Comparison of ENCODE assay signal across 32 cellular contexts in genomic region chr2:219548990-219549389, GRCh38. TPM values are rescaled to one million over a fixed set of nuclear protein-coding genes. Genes with fewer than 3 reads are reported as not detected.
"Had no signal": no experiment of that assay in that cellular context is flagged by ENCODE, and none has a peak within 500 bp of the region (broad histone marks: within the 10 kb centered on the region; RNA-seq: fewer than 3 reads in every experiment).

No MANE protein-coding gene starts in this region.

- H3K9me3 Mint-ChIP-seq: stimulated activated effector memory CD8-positive, alpha-beta T cell treated with anti-CD3 and anti-CD28 coated beads, Interleukin-12 subunit alpha, Interleukin-12 subunit beta, amount 100 ng/mL, for 72 hours; stimulated activated memory B cell treated with anti-CD40 and anti-IgM and Interleukin-4, amounts not matched to agents 10 μg/mL and 1 μg/mL and 100 μg/mL, for 72 hours; stimulated activated naive B cell treated with anti-CD40 and anti-IgM and Interleukin-4, amounts not matched to agents 10 μg/mL and 1 μg/mL and 100 μg/mL, for 72 hours; stimulated activated naive CD8-positive, alpha-beta T cell treated with anti-CD3 and anti-CD28 coated beads, Interleukin-15, amount 100 ng/mL, for 72 hours; stimulated activated naive CD8-positive, alpha-beta T cell treated with anti-CD3 and anti-CD28 coated beads, Interleukin-15, Interleukin-2, amounts not matched to agents 100 ng/mL and 50 ng/mL, for 24 hours; type B pancreatic cell had no signal

- DNase-seq: stimulated activated CD4-positive, alpha-beta T cell treated with anti-CD3 and anti-CD28 coated beads, Interleukin-2, amount 100 ng/mL, for 48 hours; stimulated activated CD4-positive, alpha-beta T cell treated with anti-CD3 and anti-CD28 coated beads, Interleukin-4, amount 100 ng/mL, for 1 hour; stimulated activated CD4-positive, alpha-beta T cell treated with anti-CD3 and anti-CD28 coated beads, Interleukin-4, amount 100 ng/mL, for 24 hours; stimulated activated CD4-positive, alpha-beta T cell treated with anti-CD3 and anti-CD28 coated beads, Interleukin-4, amount 100 ng/mL, for 4 hours; stimulated activated CD8-positive, alpha-beta memory T cell treated with anti-CD3 and anti-CD28 coated beads, Interleukin-4, amount 100 ng/mL, for 48 hours; stimulated activated naive B cell treated with anti-CD40 and anti-IgM and Interleukin-4, amounts not matched to agents 10 μg/mL and 1 μg/mL and 100 μg/mL, for 72 hours; stimulated activated naive CD4-positive, alpha-beta T cell; stimulated activated naive CD4-positive, alpha-beta T cell treated with Interleukin-2 at 50 U/mL for 16 hours; stimulated activated naive CD8-positive, alpha-beta T cell treated with anti-CD3 and anti-CD28 coated beads, Interleukin-15, amount 100 ng/mL, for 72 hours; stimulated activated naive CD8-positive, alpha-beta T cell treated with anti-CD3 and anti-CD28 coated beads, Interleukin-15, Interleukin-2, amounts not matched to agents 100 U/mL and 50 U/mL, for 24 hours; stomach; substantia nigra; testis; thyroid gland; tibial artery; transverse colon; trophoblast cell; upper lobe of right lung; uterus had no signal

- H3K27ac ChIP-seq: stomach, suprapubic skin, testis, thoracic aorta, thyroid gland, tibial artery, tibial nerve, transverse colon, upper lobe of left lung, upper lobe of right lung, uterus, vagina had no signal

- H3K4me3 Mint-ChIP-seq: stimulated activated effector memory CD8-positive, alpha-beta T cell treated with anti-CD3 and anti-CD28 coated beads, Interleukin-12 subunit alpha, Interleukin-12 subunit beta, amount 100 ng/mL, for 72 hours; stimulated activated memory B cell treated with anti-CD40 and anti-IgM and Interleukin-4, amounts not matched to agents 10 μg/mL and 1 μg/mL and 100 μg/mL, for 72 hours; stimulated activated naive B cell treated with anti-CD40 and anti-IgM and Interleukin-4, amounts not matched to agents 10 μg/mL and 1 μg/mL and 100 μg/mL, for 72 hours; stimulated activated naive CD8-positive, alpha-beta T cell treated with anti-CD3 and anti-CD28 coated beads, Interleukin-15, amount 100 ng/mL, for 72 hours; stimulated activated naive CD8-positive, alpha-beta T cell treated with anti-CD3 and anti-CD28 coated beads, Interleukin-15, Interleukin-2, amounts not matched to agents 100 ng/mL and 50 ng/mL, for 24 hours had no signal

- FAIRE-seq: urothelium cell line had no signal

- H3K36me3 Mint-ChIP-seq: stimulated activated memory B cell treated with anti-CD40 and anti-IgM and Interleukin-4, amounts not matched to agents 10 μg/mL and 1 μg/mL and 100 μg/mL, for 72 hours had no signal

- H3K4me3 ChIP-seq: stomach, suprapubic skin, testis, thoracic aorta, thyroid gland, tibial artery, tibial nerve, transverse colon, upper lobe of left lung, upper lobe of right lung, uterus, vagina had no signal

- H3K27me3 ChIP-seq: testis, thyroid gland, tibial artery, uterus, vagina had no signal

- H3K9me3 ChIP-seq: stomach, suprapubic skin, testis, thoracic aorta, thyroid gland, tibial artery, tibial nerve, transverse colon, upper lobe of left lung, upper lobe of right lung, uterus, vagina had no signal

- H3K36me3 ChIP-seq: suprapubic skin, thoracic aorta, thyroid gland, tibial artery, transverse colon, upper lobe of left lung, upper lobe of right lung, uterus, vagina had no signal

- H3K27ac Mint-ChIP-seq: stimulated activated effector memory CD8-positive, alpha-beta T cell treated with anti-CD3 and anti-CD28 coated beads, Interleukin-12 subunit alpha, Interleukin-12 subunit beta, amount 100 ng/mL, for 72 hours; stimulated activated memory B cell treated with anti-CD40 and anti-IgM and Interleukin-4, amounts not matched to agents 10 μg/mL and 1 μg/mL and 100 μg/mL, for 72 hours; stimulated activated naive B cell treated with anti-CD40 and anti-IgM and Interleukin-4, amounts not matched to agents 10 μg/mL and 1 μg/mL and 100 μg/mL, for 72 hours; stimulated activated naive CD8-positive, alpha-beta T cell treated with anti-CD3 and anti-CD28 coated beads, Interleukin-15, amount 100 ng/mL, for 72 hours; stimulated activated naive CD8-positive, alpha-beta T cell treated with anti-CD3 and anti-CD28 coated beads, Interleukin-15, Interleukin-2, amounts not matched to agents 100 ng/mL and 50 ng/mL, for 24 hours; type B pancreatic cell had no signal

RNA-seq across cellular contexts. Expression of gene INHA, which starts 23.1 kb away (rescaled TPM):
- total RNA-seq: temporal lobe, transverse colon, urinary bladder had no signal

RNA-seq across cellular contexts. Expression of gene ASIC4, which starts 34.7 kb away (rescaled TPM):
- total RNA-seq: subcutaneous adipose tissue, suprapubic skin, thyroid gland, transverse colon, vagina had no signal
- polyA plus RNA-seq: stomach had no signal
